ENCODE assay signal across 3 cellular contexts in the genomic region with DNA sequence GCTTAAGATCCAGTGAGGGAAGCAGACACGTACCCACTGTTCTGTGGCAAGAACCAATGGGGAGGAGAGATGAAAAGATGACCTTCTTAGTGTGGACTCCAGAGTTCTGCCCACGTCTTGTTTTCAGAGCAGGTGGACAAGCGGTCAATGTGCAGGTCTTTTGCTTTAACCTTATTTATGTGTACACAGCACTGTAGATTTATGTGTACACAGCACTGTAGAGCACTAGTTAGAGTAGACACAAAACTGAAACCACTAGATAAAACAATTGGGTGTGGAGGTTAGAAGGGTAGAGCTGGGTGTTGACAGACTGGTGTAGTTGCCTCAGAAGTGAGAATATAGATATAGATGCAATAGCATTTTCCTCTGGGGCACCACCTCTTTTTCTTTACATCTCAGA.
A peak's percentile ranks its signal among the peaks of the same experiment; 100 is the strongest.
TF ChIP-seq lines count a peak whose summit lies in the region.

No MANE protein-coding gene starts in this region.

TF ChIP-seq in A549, 52 proteins besides CTCF, POLR2A, EP300 and RAD21 (continued from another document):
- TF ChIP-seq BHLHE40 (IDR thresholded peaks at IDR 0.05; ENCODE audit: low read depth, low read length) (no peak), HEYL (CRISPR knock-in tag; IDR thresholded peaks at IDR 0.05) (no peak), ZSCAN20 (CRISPR knock-in tag; IDR thresholded peaks at IDR 0.05) (no peak), KDM5A (IDR thresholded peaks at IDR 0.05) (no peak), RCOR1 (IDR thresholded peaks at IDR 0.05; ENCODE audit: low read depth, low read length) (no peak), EHMT2 (IDR thresholded peaks at IDR 0.05; ENCODE audit: low read depth) (no peak), CEBPB (IDR thresholded peaks at IDR 0.05) (no peak), MAFK (IDR thresholded peaks at IDR 0.05; ENCODE audit: partially characterized antibody) (no peak), ZC3H11A (IDR thresholded peaks at IDR 0.05) (no peak), TP53 (CRISPR knock-in tag; IDR thresholded peaks at IDR 0.05) (no peak), SREBF2 (IDR thresholded peaks at IDR 0.05) (no peak)

TF ChIP-seq in IMR-90, 13 proteins besides CTCF, POLR2A, EP300 and RAD21 (continued from another document):
- TF ChIP-seq, protein P1, sequence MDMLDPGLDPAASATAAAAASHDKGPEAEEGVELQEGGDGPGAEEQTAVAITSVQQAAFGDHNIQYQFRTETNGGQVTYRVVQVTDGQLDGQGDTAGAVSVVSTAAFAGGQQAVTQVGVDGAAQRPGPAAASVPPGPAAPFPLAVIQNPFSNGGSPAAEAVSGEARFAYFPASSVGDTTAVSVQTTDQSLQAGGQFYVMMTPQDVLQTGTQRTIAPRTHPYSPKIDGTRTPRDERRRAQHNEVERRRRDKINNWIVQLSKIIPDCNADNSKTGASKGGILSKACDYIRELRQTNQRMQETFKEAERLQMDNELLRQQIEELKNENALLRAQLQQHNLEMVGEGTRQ (IDR thresholded peaks at IDR 0.05; ENCODE audit: low read depth, low read length), result no peak
- TF ChIP-seq BHLHE40 (IDR thresholded peaks at IDR 0.05; ENCODE audit: low read depth, low read length) (no peak), FOS (IDR thresholded peaks at IDR 0.05; ENCODE audit: low read depth, low read length) (no peak), CHD1 (IDR thresholded peaks at IDR 0.05; ENCODE audit: low read depth, low read length) (no peak), RCOR1 (IDR thresholded peaks at IDR 0.05; ENCODE audit: insufficient replicate concordance, low read length) (no peak), NFE2L2 (IDR thresholded peaks at IDR 0.05; ENCODE audit: low read depth, low read length) (no peak), SMC3 (IDR thresholded peaks at IDR 0.05; ENCODE audit: low read depth, low read length) (no peak), MAZ (IDR thresholded peaks at IDR 0.05; ENCODE audit: borderline replicate concordance, low read depth, low read length) (no peak), MXI1 (IDR thresholded peaks at IDR 0.05; ENCODE audit: borderline replicate concordance, low read depth, low read length) (no peak), MAFK (IDR thresholded peaks at IDR 0.05; ENCODE audit: low read depth, low read length) (no peak)
- TF ChIP-seq, protein P2, sequence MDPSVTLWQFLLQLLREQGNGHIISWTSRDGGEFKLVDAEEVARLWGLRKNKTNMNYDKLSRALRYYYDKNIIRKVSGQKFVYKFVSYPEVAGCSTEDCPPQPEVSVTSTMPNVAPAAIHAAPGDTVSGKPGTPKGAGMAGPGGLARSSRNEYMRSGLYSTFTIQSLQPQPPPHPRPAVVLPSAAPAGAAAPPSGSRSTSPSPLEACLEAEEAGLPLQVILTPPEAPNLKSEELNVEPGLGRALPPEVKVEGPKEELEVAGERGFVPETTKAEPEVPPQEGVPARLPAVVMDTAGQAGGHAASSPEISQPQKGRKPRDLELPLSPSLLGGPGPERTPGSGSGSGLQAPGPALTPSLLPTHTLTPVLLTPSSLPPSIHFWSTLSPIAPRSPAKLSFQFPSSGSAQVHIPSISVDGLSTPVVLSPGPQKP (IDR thresholded peaks at IDR 0.05; ENCODE audit: borderline replicate concordance, low read depth, low read length), result no peak

TF ChIP-seq in liver, 16 proteins besides CTCF, POLR2A, EP300 and RAD21 (continued from another document):
- TF ChIP-seq, protein P3, sequence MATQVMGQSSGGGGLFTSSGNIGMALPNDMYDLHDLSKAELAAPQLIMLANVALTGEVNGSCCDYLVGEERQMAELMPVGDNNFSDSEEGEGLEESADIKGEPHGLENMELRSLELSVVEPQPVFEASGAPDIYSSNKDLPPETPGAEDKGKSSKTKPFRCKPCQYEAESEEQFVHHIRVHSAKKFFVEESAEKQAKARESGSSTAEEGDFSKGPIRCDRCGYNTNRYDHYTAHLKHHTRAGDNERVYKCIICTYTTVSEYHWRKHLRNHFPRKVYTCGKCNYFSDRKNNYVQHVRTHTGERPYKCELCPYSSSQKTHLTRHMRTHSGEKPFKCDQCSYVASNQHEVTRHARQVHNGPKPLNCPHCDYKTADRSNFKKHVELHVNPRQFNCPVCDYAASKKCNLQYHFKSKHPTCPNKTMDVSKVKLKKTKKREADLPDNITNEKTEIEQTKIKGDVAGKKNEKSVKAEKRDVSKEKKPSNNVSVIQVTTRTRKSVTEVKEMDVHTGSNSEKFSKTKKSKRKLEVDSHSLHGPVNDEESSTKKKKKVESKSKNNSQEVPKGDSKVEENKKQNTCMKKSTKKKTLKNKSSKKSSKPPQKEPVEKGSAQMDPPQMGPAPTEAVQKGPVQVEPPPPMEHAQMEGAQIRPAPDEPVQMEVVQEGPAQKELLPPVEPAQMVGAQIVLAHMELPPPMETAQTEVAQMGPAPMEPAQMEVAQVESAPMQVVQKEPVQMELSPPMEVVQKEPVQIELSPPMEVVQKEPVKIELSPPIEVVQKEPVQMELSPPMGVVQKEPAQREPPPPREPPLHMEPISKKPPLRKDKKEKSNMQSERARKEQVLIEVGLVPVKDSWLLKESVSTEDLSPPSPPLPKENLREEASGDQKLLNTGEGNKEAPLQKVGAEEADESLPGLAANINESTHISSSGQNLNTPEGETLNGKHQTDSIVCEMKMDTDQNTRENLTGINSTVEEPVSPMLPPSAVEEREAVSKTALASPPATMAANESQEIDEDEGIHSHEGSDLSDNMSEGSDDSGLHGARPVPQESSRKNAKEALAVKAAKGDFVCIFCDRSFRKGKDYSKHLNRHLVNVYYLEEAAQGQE (IDR thresholded peaks at IDR 0.05), result no peak
- TF ChIP-seq JUND (IDR thresholded peaks at IDR 0.05), result peak in 1 of 2 donors; percentile 17
TF ChIP-seq in liver: peak in this region for 5.
